Comparison of ENCODE assay signal across 17 cellular contexts in genomic region chr2:42077343-42077742, GRCh38. TPM values are rescaled to one million over a fixed set of nuclear protein-coding genes. Genes with fewer than 3 reads are reported as not detected.
DNase-seq lines count a peak whose midpoint lies in the region; TF ChIP-seq lines count a peak whose summit lies in the region.
"Had no signal": no experiment of that assay in that cellular context is flagged by ENCODE, and none has a peak within 500 bp of the region (broad histone marks: within the 10 kb centered on the region; RNA-seq: fewer than 3 reads in every experiment).

No MANE protein-coding gene starts in this region.

- H3K79me2 ChIP-seq in PC-9 (ENCODE audit: low read depth) = no peaks in the 10 kb centered on the region
- no peaks in the 10 kb centered on the region for H3K79me2 ChIP-seq in osteoblast (ENCODE audit: insufficient read depth, low read length)

- no peaks in the 10 kb centered on the region for H3K9me3 ChIP-seq in PC-9 (ENCODE audit: insufficient read depth, low read depth)
- H3K9me3 ChIP-seq in osteoblast (ENCODE audit: low read depth, low read length) = peaks cover 1% of the 10 kb centered on the region
- no peaks in the 10 kb centered on the region for H3K9me3 ChIP-seq in suprapubic skin
- H3K9me3 ChIP-seq: body of pancreas had no signal

- POLR2A ChIA-PET in PC-9 (lab: Charles Lee; ENCODE audit: unreplicated experiment) = no interaction called here

- intact Hi-C loops in PC-9 (cut with micrococcal nuclease; ENCODE audit: unreplicated experiment) = no loop called here

- H3K27me3 ChIP-seq in PC-9 (ENCODE audit: insufficient read depth, low read depth) (no peaks in the 10 kb centered on the region), osteoblast (ENCODE audit: insufficient read depth, low read length) (peaks cover 29% of the 10 kb centered on the region), suprapubic skin (no peaks in the 10 kb centered on the region)
- H3K27me3 ChIP-seq: body of pancreas had no signal

- no peak overlapping the region for H3K4me2 ChIP-seq in PC-9
- no peak overlapping the region for H3K4me2 ChIP-seq in osteoblast (ENCODE audit: insufficient read depth, low read length)

- H3K27ac ChIP-seq in PC-9 (no peak overlapping the region), osteoblast (ENCODE audit: low read depth, low read length) (no peak overlapping the region), suprapubic skin (no peak overlapping the region)
- H3K27ac ChIP-seq: 22Rv1, body of pancreas had no signal

- H3K9me2 ChIP-seq in PC-9 (ENCODE audit: insufficient read depth) = no peaks in the 10 kb centered on the region

- TF ChIP-seq CTCF in PC-9 (conservative IDR thresholded peaks at IDR 0.05) (0 out of 2 replicates have a peak, but pooled peaks have one; percentile 24), fibroblast of pulmonary artery (IDR thresholded peaks at IDR 0.05; ENCODE audit: low read length, missing control alignments) (peak; percentile 37), osteoblast (IDR thresholded peaks at IDR 0.05; ENCODE audit: extremely low read depth, low read depth, low read length) (peak; percentile 29), suprapubic skin (IDR thresholded peaks at IDR 0.05) (no peak)

- H3K4me3 ChIP-seq in PC-9 (no peak overlapping the region), fibroblast of pulmonary artery (replicated peaks; ENCODE audit: low read depth, low read length) (no peak overlapping the region), osteoblast (ENCODE audit: insufficient read depth, low read length) (no peak overlapping the region), suprapubic skin (no peak overlapping the region)
- H3K4me3 ChIP-seq: body of pancreas, lung had no signal

- no peaks in the 10 kb centered on the region for H4K20me1 ChIP-seq in PC-9 (ENCODE audit: insufficient read depth)
- no peaks in the 10 kb centered on the region for H4K20me1 ChIP-seq in osteoblast (ENCODE audit: insufficient read depth, low read length)

- DNase-seq in DMS 273 (lab: John Stamatoyannopoulos, UW; ENCODE audit: unreplicated experiment) (peak; percentile 49), DMS 273 treated with DMSO at 0.1 percent for 48 hours (lab: John Stamatoyannopoulos, UW) (no peak), PC-9 (no peak), fibroblast of pulmonary artery (ENCODE audit: low read depth) (no peak), osteoblast (ENCODE audit: insufficient read length, low spot score, missing footprints) (no peak), suprapubic skin (ENCODE audit: low spot score in 2 of 2) (no peak), Ammon's horn (ENCODE audit: low spot score) (no peak), OCI-M1 (lab: John Stamatoyannopoulos, UW) (no peak)
- DNase-seq: activated CD4-positive, alpha-beta T cell treated with anti-CD3 and anti-CD28 coated beads, Interleukin-2, amount 50 U/mL, for 4 hours; activated T-cell treated with anti-CD3 and anti-CD28 coated beads, Interleukin-2, amount 50 U/mL, for 1 hour; body of pancreas; CD8-positive, alpha-beta memory T cell; EL; naive B cell had no signal

- WGBS in suprapubic skin = 94% methylated on average over 2 of the region's 2 CpGs

- no peaks in the 10 kb centered on the region for H3F3A ChIP-seq in PC-9 (ENCODE audit: insufficient read depth, low read depth)

- CTCF ChIA-PET in PC-9 (lab: Charles Lee) = interaction anchor here (0.5 to 0.9 kb wide), 2 partner anchors 224 to 600 kb away, joined by 3 read pairs; no protein-coding TSS in a partner anchor

- H3K4me1 ChIP-seq in PC-9 (replicated peaks; ENCODE audit: insufficient read depth) (no peaks in the 10 kb centered on the region), osteoblast (ENCODE audit: insufficient read depth, low read length) (peaks cover 2% of the 10 kb centered on the region), suprapubic skin (peaks cover 3% of the 10 kb centered on the region)

- TF ChIP-seq EP300 in suprapubic skin (IDR thresholded peaks at IDR 0.05) = no peak

- H3K36me3 ChIP-seq in PC-9 (ENCODE audit: low read depth) (no peaks in the 10 kb centered on the region), osteoblast (ENCODE audit: insufficient read depth, low read length) (no peaks in the 10 kb centered on the region), suprapubic skin (no peaks in the 10 kb centered on the region)

- BruUV-seq in PC-9 (replicated peaks; lab: Mats Ljungman, UMichigan) = no TSS peak

- H2AFZ ChIP-seq in PC-9 = no peak overlapping the region
- H2AFZ ChIP-seq in osteoblast (ENCODE audit: low read length) = no peak overlapping the region

- TF ChIP-seq POLR2A in suprapubic skin (IDR thresholded peaks at IDR 0.05) = no peak

RNA-seq across cellular contexts. Expression of gene PKDCC, which starts 29.5 kb away (rescaled TPM):
- 3.9 and 5.5 TPM in 2 replicates for total RNA-seq in PC-9 (2021)
- 1.2 and 4.0 TPM in 2 replicates for total RNA-seq in osteoblast
- total RNA-seq in suprapubic skin = 1 to 10 TPM; 2.5 to 8.5 (median 6.2) TPM
- total RNA-seq: activated naive CD4-positive, alpha-beta T cell treated with anti-CD3 and anti-CD28 coated beads, Interleukin-2, amount 50 U/mL, for 72 hours had no signal

Comparison
In these comparisons a context has a peak if more than half of its experiments do, and no peak if none do; other contexts are left out.
1. CTCF ChIP-seq: peak in PC-9 (single experiment), fibroblast of pulmonary artery (single experiment) and osteoblast (single experiment); none in suprapubic skin (0 of 2).